In the genomic region with DNA sequence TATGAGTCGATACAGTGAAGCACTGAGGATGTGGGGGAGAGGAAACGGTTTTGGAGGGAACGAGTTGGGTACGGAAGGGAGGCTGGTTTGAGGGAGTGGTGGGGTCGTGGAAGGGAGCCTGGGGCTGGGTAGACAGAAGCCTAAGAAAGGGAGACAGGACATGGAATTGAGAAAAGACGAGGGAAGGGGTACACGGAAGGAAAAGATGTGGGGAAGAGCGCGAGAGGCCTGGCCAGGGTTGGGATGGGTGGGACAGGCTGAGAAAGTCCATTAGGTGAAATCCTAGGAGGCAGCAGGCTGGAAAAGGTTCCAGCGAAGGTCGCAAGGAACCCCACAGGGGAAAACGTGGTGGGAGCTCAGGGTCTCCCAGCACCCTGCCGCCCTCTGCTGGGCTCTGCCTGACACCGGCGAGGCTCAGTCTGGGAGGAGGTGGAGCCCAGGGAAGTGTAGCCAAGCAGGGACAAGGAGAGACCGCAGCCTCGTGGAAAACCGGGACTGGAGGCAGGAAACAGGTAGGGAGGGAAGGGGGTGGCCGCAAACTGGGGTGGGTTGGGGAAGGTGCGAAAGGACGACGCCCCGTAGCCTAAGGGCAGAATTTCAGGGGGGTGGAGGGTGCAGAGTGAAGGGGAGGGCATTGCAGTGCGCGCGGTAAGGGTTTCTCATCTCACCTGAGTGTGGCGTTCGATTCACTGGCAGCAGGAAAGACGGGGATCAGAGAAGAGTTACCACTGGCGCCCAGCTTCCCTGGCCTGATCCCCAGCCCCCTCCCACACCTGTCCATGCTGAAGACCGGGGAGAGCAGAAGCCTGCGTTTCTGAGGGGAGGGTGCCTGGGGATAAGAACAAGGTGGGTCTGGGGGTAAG, we compare ENCODE assay signal across 8 cellular contexts. TPM values are rescaled to one million over a fixed set of nuclear protein-coding genes. Genes with fewer than 3 reads are reported as not detected.
A peak's percentile ranks its signal among the peaks of the same experiment; 100 is the strongest.
DNase-seq lines count a peak whose midpoint lies in the region; ATAC-seq and TF ChIP-seq lines count a peak whose summit lies in the region.

No MANE protein-coding gene starts in this region.

- H3K27me3 ChIP-seq in heart right ventricle = peaks cover 0 to 20% (median 0%) of the 10 kb centered on the region in 7 donors
- H3K27me3 ChIP-seq in ovary = no peaks in the 10 kb centered on the region
- no peaks in the 10 kb centered on the region for H3K27me3 ChIP-seq in aorta (ENCODE audit: control insufficient read depth in 1 of 2, insufficient read depth in 2 of 2, low read length in 1 of 2)

- H3K4me1 ChIP-seq in heart right ventricle (peaks cover 4 to 53% (median 39%) of the 10 kb centered on the region in 9 donors), ovary (ENCODE audit: insufficient read depth) (peaks cover 11% of the 10 kb centered on the region), aorta (ENCODE audit: control insufficient read depth in 1 of 2, insufficient read depth in 2 of 2, low read length in 2 of 2) (no peaks in the 10 kb centered on the region)

- H3K27ac ChIP-seq in heart right ventricle (peak overlapping the region in 9 of 10 donors; percentile 48 to 80 (median 69)), ovary (peak overlapping the region; percentile 47 to 78), aorta (ENCODE audit: low read depth in 1 of 2, low read length in 2 of 2) (peak overlapping the region in 1 of 2 donors; percentile 7)

- peak; percentile 10 for TF ChIP-seq POLR2A in ovary (IDR thresholded peaks at IDR 0.05)

- intact Hi-C loops in heart right ventricle (cut with DNase I) (no loop called here), ovary (cut with DNase I) (loop anchor here in 1 of 4 donors (5.0 kb wide), 1 partner anchor 1141 kb away; no protein-coding TSS in a partner anchor), aorta (cut with DNase I) (no loop called here)

- peak overlapping the region; percentile 98 for H3K4me3 Mint-ChIP-seq in T-helper 17 cell

- peak overlapping the region; percentile 86 for H3K27ac Mint-ChIP-seq in T-helper 17 cell

- TF ChIP-seq CTCF in GM10266 (IDR thresholded peaks at IDR 0.05; ENCODE audit: control insufficient read depth, insufficient read depth, low read depth, missing control alignments) = peak; percentile 82
- TF ChIP-seq CTCF in heart right ventricle (IDR thresholded peaks at IDR 0.05) = peak; percentile 32 to 86 (median 65)
- peak; percentile 45 to 67 (median 59) for TF ChIP-seq CTCF in ovary (IDR thresholded peaks at IDR 0.05)

- peaks cover 0 to 13% (median 0%) of the 10 kb centered on the region in 9 donors for H3K36me3 ChIP-seq in heart right ventricle
- no peaks in the 10 kb centered on the region for H3K36me3 ChIP-seq in ovary
- no peaks in the 10 kb centered on the region for H3K36me3 ChIP-seq in aorta (ENCODE audit: control insufficient read depth in 1 of 2, insufficient read depth in 2 of 2, low read length in 1 of 2)

- H3K4me1 Mint-ChIP-seq in T-helper 17 cell = peaks cover 68% of the 10 kb centered on the region

- 8 to 10% methylated on average over 32 of the region's 32 CpGs for WGBS in heart right ventricle, 2 donors
- WGBS in ovary, 3 donors = 6 to 9% (median 6%) methylated on average over 32 of the region's 32 CpGs
- WGBS in aorta, 2 donors = 8 to 9% methylated on average over 32 of the region's 32 CpGs

- DNase-seq in GM10266 (ENCODE audit: extremely low spot score) = peak; percentile 87
- DNase-seq in NCI-H146 treated with DMSO at 0.1 percent for 48 hours (lab: John Stamatoyannopoulos, UW; ENCODE audit: unreplicated experiment) = peak; percentile 73
- DNase-seq in T-helper 17 cell = peak; percentile 31 to 47 (median 46)
- peak in 49 of 56 donors; percentile 16 to 82 (median 58) for DNase-seq in amygdala (lab: John Stamatoyannopoulos, UW)
- peak; percentile 77 to 79 for DNase-seq in heart right ventricle
- peak; percentile 78 to 86 (median 85) for DNase-seq in ovary
- peak; percentile 86 to 93 for DNase-seq in aorta

- H3K36me3 Mint-ChIP-seq in T-helper 17 cell (ENCODE audit: low read depth) = peaks cover 11% of the 10 kb centered on the region

- no peaks in the 10 kb centered on the region for H3K27me3 Mint-ChIP-seq in T-helper 17 cell

- no peak for TF ChIP-seq EP300 in ovary (IDR thresholded peaks at IDR 0.05)

- H3K4me3 ChIP-seq in heart right ventricle (peak overlapping the region; percentile 44 to 67 (median 58)), ovary (peak overlapping the region; percentile 56), aorta (ENCODE audit: low read length in 2 of 2) (peak overlapping the region; percentile 54 to 71)

- ATAC-seq in T-helper 17 cell (peak; percentile 52), heart right ventricle (peak; percentile 41 to 83 (median 61)), aorta (ENCODE audit: low FRiP score) (peak; percentile 74), GM19463 (IDR thresholded peaks at IDR 0.05; ENCODE audit: unreplicated experiment) (no peak)

- H3K9me3 ChIP-seq in T-helper 17 cell (ENCODE audit: control insufficient read depth, low read length, poor library complexity, severe bottlenecking) (no peaks in the 10 kb centered on the region), heart right ventricle (no peaks in the 10 kb centered on the region), ovary (no peaks in the 10 kb centered on the region), aorta (ENCODE audit: control insufficient read depth, low read length) (no peaks in the 10 kb centered on the region)

RNA-seq across cellular contexts. Expression of gene GABBR1, which starts 4.3 kb away (rescaled TPM):
- total RNA-seq in T-helper 17 cell = 100 to 1,000 TPM; 101 to 139 TPM
- 10 to 100 TPM; 10.2 to 31.0 (median 18.2) TPM for total RNA-seq in heart right ventricle
- polyA plus RNA-seq in heart right ventricle = 10 to 100 TPM; 10.4 to 41.3 TPM
- 10 to 100 TPM; 23.0 to 80.0 (median 58.0) TPM for total RNA-seq in ovary
- 10 to 100 TPM; 41.3 to 48.5 TPM for polyA plus RNA-seq in ovary
- total RNA-seq in aorta = 100 to 1,000 TPM in 1 of 2 donors, 10 to 100 TPM in 1; 91.6 to 126 TPM
- 100 to 1,000 TPM in 1 of 2 donors, 10 to 100 TPM in 1; 13.6 to 103 TPM for polyA plus RNA-seq in aorta

RNA-seq across cellular contexts. Expression of gene MOG, which starts 28.2 kb away (rescaled TPM):
- total RNA-seq in T-helper 17 cell = not detected
- total RNA-seq in heart right ventricle = 10 to 100 TPM in 2 of 10 donors, 1 to 10 TPM in 8; 1.6 to 13.6 (median 3.2) TPM
- 1 to 10 TPM in 1 of 2 donors, under 1 TPM in 1; 0.19 to 3.1 TPM for polyA plus RNA-seq in heart right ventricle
- total RNA-seq in ovary = under 1 TPM in 1 of 7 donors, not detected in 6; 0.13 TPM
- polyA plus RNA-seq in ovary = under 1 TPM in 1 of 2 donors, not detected in 1; 0.05 TPM
- total RNA-seq in aorta = not detected
- 1 to 10 TPM in 1 of 2 donors, not detected in 1; 1.5 TPM for polyA plus RNA-seq in aorta

RNA-seq across cellular contexts. Expression of gene OR2H2, which starts 43.7 kb away (rescaled TPM):
- total RNA-seq in T-helper 17 cell = not detected
- total RNA-seq in heart right ventricle = not detected
- not detected for polyA plus RNA-seq in heart right ventricle
- not detected for total RNA-seq in ovary
- not detected for polyA plus RNA-seq in ovary
- not detected for total RNA-seq in aorta
- not detected for polyA plus RNA-seq in aorta

RNA-seq across cellular contexts. Expression of gene ZFP57, which starts 52.3 kb away (rescaled TPM):
- 1 to 10 TPM in 1 of 2 donors, not detected in 1; 3.1 TPM for total RNA-seq in T-helper 17 cell
- total RNA-seq in heart right ventricle = 10 to 100 TPM in 1 of 10 donors, 1 to 10 TPM in 2, under 1 TPM in 1, not detected in 6; 0.53 to 14.7 (median 6.0) TPM
- polyA plus RNA-seq in heart right ventricle = under 1 TPM in 1 of 2 donors, not detected in 1; 0.06 TPM
- total RNA-seq in ovary = under 1 TPM in 2 of 7 donors, not detected in 5; 0.24 to 0.25 TPM
- polyA plus RNA-seq in ovary = under 1 TPM in 1 of 2 donors, not detected in 1; 0.13 TPM
- total RNA-seq in aorta = under 1 TPM in 1 of 2 donors, not detected in 1; 0.49 TPM
- 1 to 10 TPM in 1 of 2 donors, not detected in 1; 7.1 TPM for polyA plus RNA-seq in aorta
